Comparison of ENCODE assay signal across 28 cellular contexts in the genomic region with DNA sequence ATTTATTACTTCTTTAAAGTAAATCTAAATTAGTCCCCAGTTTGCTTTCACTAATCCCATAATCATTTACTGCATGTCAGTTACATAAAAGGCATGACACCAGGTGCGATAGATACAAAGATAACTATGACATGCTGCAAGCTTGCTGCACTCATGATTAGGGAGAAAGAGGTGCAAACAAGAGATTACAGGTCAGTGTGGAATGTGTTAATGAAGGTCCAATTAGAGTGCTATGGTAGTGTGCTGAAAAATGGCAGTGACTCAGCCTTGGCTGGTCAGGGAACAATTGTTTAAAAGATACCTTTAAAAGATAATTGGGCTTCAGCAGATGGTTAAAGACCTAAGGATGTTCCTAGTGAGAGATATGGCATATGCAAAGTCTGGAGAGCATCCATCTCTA.
"Had no signal": no experiment of that assay in that cellular context is flagged by ENCODE, and none has a peak within 500 bp of the region (broad histone marks: within the 10 kb centered on the region; RNA-seq: fewer than 3 reads in every experiment).

No MANE protein-coding gene starts in this region.

- H3K27me3 ChIP-seq: body of pancreas, esophagus muscularis mucosa, foreskin keratinocyte, gastrocnemius medialis, heart left ventricle had no signal

- H3K4me3 Mint-ChIP-seq: activated CD4-positive, alpha-beta memory T cell treated with anti-CD3 and anti-CD28 coated beads, Interleukin-2, amount 10 ng/mL, durations not matched to agents 7 days and 5 days; activated CD4-positive, alpha-beta T cell treated with anti-CD3 and anti-CD28 coated beads for 36 hours; activated CD4-positive, alpha-beta T cell treated with anti-CD3 and anti-CD28 coated beads, Interleukin-2, amount 10 ng/mL, durations not matched to agents 24 days and 14 days; activated naive CD4-positive, alpha-beta T cell treated with anti-CD3 and anti-CD28 coated beads, Interleukin-2, amount 10 ng/mL, durations not matched to agents 7 days and 5 days; activated naive CD8-positive, alpha-beta T cell treated with anti-CD3 and anti-CD28 coated beads, Interleukin-2, amount 10 ng/mL, durations not matched to agents 7 days and 5 days; activated T-cell treated with anti-CD3 and anti-CD28 coated beads, Interleukin-2, amount 50 U/mL, for 24 hours; activated T-cell treated with anti-CD3 and anti-CD28 coated beads, Interleukin-2, amount 50 U/mL, for 72 hours; effector memory CD8-positive, alpha-beta T cell had no signal

- H3K4me1 ChIP-seq: body of pancreas, gastrocnemius medialis had no signal

- H3K27ac ChIP-seq: body of pancreas, esophagus muscularis mucosa, foreskin keratinocyte, gastrocnemius medialis, heart left ventricle had no signal

- H3K4me3 ChIP-seq: body of pancreas, esophagus muscularis mucosa, gastrocnemius medialis, heart left ventricle had no signal

- H3K27ac Mint-ChIP-seq: activated CD4-positive, alpha-beta memory T cell treated with anti-CD3 and anti-CD28 coated beads, Interleukin-2, amount 10 ng/mL, durations not matched to agents 7 days and 5 days; activated CD4-positive, alpha-beta T cell treated with anti-CD3 and anti-CD28 coated beads for 36 hours; activated CD4-positive, alpha-beta T cell treated with anti-CD3 and anti-CD28 coated beads, Interleukin-2, amount 10 ng/mL, durations not matched to agents 24 days and 14 days; activated naive CD4-positive, alpha-beta T cell treated with anti-CD3 and anti-CD28 coated beads, Interleukin-2, amount 10 ng/mL, durations not matched to agents 7 days and 5 days; activated naive CD4-positive, alpha-beta T cell treated with anti-CD3 and anti-CD28 coated beads, Interleukin-2, amount 50 U/mL, for 72 hours; activated naive CD8-positive, alpha-beta T cell treated with anti-CD3 and anti-CD28 coated beads, Interleukin-2, amount 10 ng/mL, durations not matched to agents 7 days and 5 days; activated T-cell treated with anti-CD3 and anti-CD28 coated beads, Interleukin-2, amount 50 U/mL, for 24 hours; activated T-cell treated with anti-CD3 and anti-CD28 coated beads, Interleukin-2, amount 50 U/mL, for 72 hours; effector memory CD8-positive, alpha-beta T cell had no signal

- H3K36me3 ChIP-seq: esophagus muscularis mucosa, gastrocnemius medialis, heart left ventricle had no signal

- H3K9me3 Mint-ChIP-seq: activated T-cell treated with anti-CD3 and anti-CD28 coated beads, Interleukin-2, amount 50 U/mL, for 24 hours; effector memory CD8-positive, alpha-beta T cell had no signal

- H3K27me3 Mint-ChIP-seq: activated CD4-positive, alpha-beta memory T cell treated with anti-CD3 and anti-CD28 coated beads, Interleukin-2, amount 10 ng/mL, durations not matched to agents 7 days and 5 days; activated CD4-positive, alpha-beta T cell treated with anti-CD3 and anti-CD28 coated beads for 36 hours; activated CD4-positive, alpha-beta T cell treated with anti-CD3 and anti-CD28 coated beads, Interleukin-2, amount 10 ng/mL, durations not matched to agents 24 days and 14 days; activated naive CD4-positive, alpha-beta T cell treated with anti-CD3 and anti-CD28 coated beads, Interleukin-2, amount 10 ng/mL, durations not matched to agents 7 days and 5 days; activated naive CD8-positive, alpha-beta T cell treated with anti-CD3 and anti-CD28 coated beads, Interleukin-2, amount 10 ng/mL, durations not matched to agents 7 days and 5 days; activated T-cell treated with anti-CD3 and anti-CD28 coated beads, Interleukin-2, amount 50 U/mL, for 24 hours; effector memory CD8-positive, alpha-beta T cell had no signal

- H3K36me3 Mint-ChIP-seq: activated naive CD4-positive, alpha-beta T cell treated with anti-CD3 and anti-CD28 coated beads, Interleukin-2, amount 10 ng/mL, durations not matched to agents 7 days and 5 days; activated naive CD4-positive, alpha-beta T cell treated with anti-CD3 and anti-CD28 coated beads, Interleukin-2, amount 50 U/mL, for 72 hours had no signal

- ATAC-seq: activated CD4-positive, alpha-beta T cell treated with anti-CD3 and anti-CD28 coated beads for 36 hours; activated naive CD4-positive, alpha-beta T cell treated with anti-CD3 and anti-CD28 coated beads, Interleukin-2, amount 50 U/mL, for 72 hours; activated T-cell treated with anti-CD3 and anti-CD28 coated beads, Interleukin-2, amount 50 U/mL, for 72 hours; body of pancreas; effector memory CD8-positive, alpha-beta T cell; foreskin keratinocyte; gastrocnemius medialis; heart left ventricle had no signal

- H3K4me1 Mint-ChIP-seq: activated CD4-positive, alpha-beta memory T cell treated with anti-CD3 and anti-CD28 coated beads, Interleukin-2, amount 10 ng/mL, durations not matched to agents 7 days and 5 days; activated CD4-positive, alpha-beta T cell treated with anti-CD3 and anti-CD28 coated beads for 36 hours had no signal

- H3K9me3 ChIP-seq: body of pancreas, esophagus muscularis mucosa, gastrocnemius medialis, heart left ventricle had no signal

- DNase-seq: activated CD4-positive, alpha-beta memory T cell treated with anti-CD3 and anti-CD28 coated beads, Interleukin-2, amount 10 ng/mL, durations not matched to agents 7 days and 5 days; activated CD4-positive, alpha-beta T cell treated with anti-CD3 and anti-CD28 coated beads for 36 hours; activated CD4-positive, alpha-beta T cell treated with anti-CD3 and anti-CD28 coated beads, Interleukin-2, amount 10 ng/mL, durations not matched to agents 24 days and 14 days; activated CD4-positive, alpha-beta T cell treated with anti-CD3 and anti-CD28 coated beads, Interleukin-2, amount 50 U/mL, for 4 hours; activated CD4-positive, CD25-positive, alpha-beta regulatory T cell; activated CD4-positive, CD25-positive, alpha-beta regulatory T cell treated with anti-CD3 and anti-CD28 coated beads, Interleukin-2, amount 50 U/mL, for 72 hours; activated CD8-positive, alpha-beta memory T cell treated with anti-CD3 and anti-CD28 coated beads, Interleukin-2, amount 50 U/mL, for 48 hours; activated gamma-delta T cell; activated naive CD4-positive, alpha-beta T cell; activated naive CD4-positive, alpha-beta T cell treated with anti-CD3 and anti-CD28 coated beads, Interleukin-2, amount 10 ng/mL, durations not matched to agents 7 days and 5 days; activated naive CD8-positive, alpha-beta T cell treated with anti-CD3 and anti-CD28 coated beads, Interleukin-2, amount 10 ng/mL, durations not matched to agents 7 days and 5 days; activated T-cell treated with anti-CD3 and anti-CD28 coated beads for 4 hours; activated T-cell treated with anti-CD3 and anti-CD28 coated beads, Interleukin-2, amount 50 U/mL, for 24 hours; activated T-cell treated with anti-CD3 and anti-CD28 coated beads, Interleukin-2, amount 50 U/mL, for 72 hours; body of pancreas; caudate nucleus; cortex of kidney; dermis blood vessel endothelial cell; effector CD4-positive, alpha-beta T cell; effector memory CD8-positive, alpha-beta T cell; erythroblast; foreskin keratinocyte; gastrocnemius medialis; glutamatergic neuron; heart left ventricle; T-helper 2 cell had no signal
